ENCODE assay signal across 8 cellular contexts in the genomic region with DNA sequence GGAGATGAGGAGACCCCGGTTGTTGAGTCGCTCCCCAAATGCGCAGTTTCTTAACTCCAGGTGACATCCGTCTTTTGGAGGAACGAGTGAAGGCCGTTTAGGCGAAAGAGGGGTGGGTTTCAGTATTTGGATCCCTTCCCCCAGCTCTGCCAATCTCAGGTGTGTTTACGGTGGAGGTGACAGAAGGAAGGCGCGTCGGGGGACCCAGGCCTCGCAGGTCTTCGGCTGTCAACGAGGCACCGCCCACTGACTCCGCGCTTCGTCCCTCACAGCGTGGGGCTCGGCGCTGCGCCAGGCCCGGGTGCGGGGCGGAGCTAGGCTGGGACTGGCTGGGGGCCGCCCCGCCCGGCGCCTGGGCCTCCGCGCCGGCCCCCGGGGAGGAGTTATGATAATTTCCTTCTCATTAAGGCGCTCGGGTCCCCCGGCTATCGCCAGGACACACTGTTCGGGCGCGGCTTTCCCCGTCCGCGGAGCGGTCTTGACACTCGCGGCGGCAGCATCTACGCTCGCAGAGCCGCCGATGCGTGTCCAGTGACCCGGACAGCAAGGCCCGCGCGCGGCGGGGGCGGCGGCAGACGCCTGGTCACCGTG. TPM values are rescaled to one million over a fixed set of nuclear protein-coding genes. Genes with fewer than 3 reads are reported as not detected.
DNase-seq lines count a peak whose midpoint lies in the region; ATAC-seq and TF ChIP-seq lines count a peak whose summit lies in the region.

Gene TFAP2C (plus strand): TSS at position 434 of the 591 bp plus-strand sequence. CDS start 239 bp downstream, outside the sequence.

- peaks cover 5% of the 10 kb centered on the region for H3K27me3 ChIP-seq in trophoblast cell (ENCODE audit: insufficient read depth, low read length)

- H3K9me3 Mint-ChIP-seq in IgD-negative memory B cell: no peaks in the 10 kb centered on the region

- peaks cover 11 to 12% of the 10 kb centered on the region in 2 experiments for H3K36me3 ChIP-seq in trophoblast cell (ENCODE audit: control insufficient read depth in 1 of 2, insufficient read depth in 2 of 2, low read length in 2 of 2)
- H3K36me3 ChIP-seq in OCI-LY7 (ENCODE audit: insufficient read depth, low read length): no peaks in the 10 kb centered on the region

- H3K4me1 ChIP-seq in trophoblast cell (ENCODE audit: control insufficient read depth in 1 of 2, insufficient read depth in 2 of 2, low read length in 2 of 2): peaks cover 34 to 42% of the 10 kb centered on the region in 2 experiments
- no peaks in the 10 kb centered on the region for H3K4me1 ChIP-seq in OCI-LY7 (ENCODE audit: insufficient read depth, low read length, poor library complexity, severe bottlenecking)

- H3K9me2 ChIP-seq in OCI-LY7 (ENCODE audit: insufficient read depth, low read length): no peaks in the 10 kb centered on the region

- H3K9me3 ChIP-seq in trophoblast cell (ENCODE audit: insufficient read depth, low read depth, low read length) (no peaks in the 10 kb centered on the region), OCI-LY7 (ENCODE audit: low read length) (no peaks in the 10 kb centered on the region)

- CTCF ChIA-PET in OCI-LY7 (lab: Charles Lee; ENCODE audit: unreplicated experiment): no interaction called here

- peak within 1 kb of the TSS; percentile 93 for H4K91ac ChIP-seq in trophoblast cell (ENCODE audit: low read depth, low read length)

- H4K20me1 ChIP-seq in OCI-LY7 (ENCODE audit: insufficient read depth, low read length): no peaks in the 10 kb centered on the region

- H3K27ac ChIP-seq in trophoblast cell (ENCODE audit: low read depth, low read length) (peak within 1 kb of the TSS; percentile 70), OCI-LY7 (ENCODE audit: low read depth, low read length, poor library complexity, severe bottlenecking) (no peak within 1 kb of the TSS)

- H3K79me2 ChIP-seq in trophoblast cell (ENCODE audit: control insufficient read depth, insufficient read depth, low read length, poor library complexity): peaks cover 25% of the 10 kb centered on the region
- H3K79me2 ChIP-seq in OCI-LY7 (ENCODE audit: insufficient read depth, low read depth, low read length): no peaks in the 10 kb centered on the region

- peak within 1 kb of the TSS; percentile 92 for H3K14ac ChIP-seq in trophoblast cell (ENCODE audit: low read length)

- POLR2A ChIA-PET in OCI-LY7 (lab: Charles Lee): no interaction called here

- intact Hi-C loops in OCI-LY7 (cut with micrococcal nuclease; ENCODE audit: unreplicated experiment): no loop called here

- H2BK120ac ChIP-seq in trophoblast cell (ENCODE audit: insufficient read depth, low read length, poor library complexity): peak within 1 kb of the TSS; percentile 91

- peaks cover 43% of the 10 kb centered on the region for H3K79me1 ChIP-seq in trophoblast cell (ENCODE audit: low read length)

- peak within 1 kb of the TSS; percentile 94 for H3K4ac ChIP-seq in trophoblast cell (ENCODE audit: low read depth, low read length)

- DNase-seq in DMS153 (lab: John Stamatoyannopoulos, UW) (peak; percentile 50), foreskin melanocyte (peak; percentile 73), trophoblast cell (peak; percentile 93 to 96), OCI-LY7 (ENCODE audit: low spot score) (no peak)
- peak; percentile 67 for DNase-seq in activated CD8-positive, alpha-beta memory T cell treated with anti-CD3 and anti-CD28 coated beads, Interleukin-2, amount 50 U/mL, for 48 hours

- no CpG with 5 or more reads among the region's 62 CpGs for WGBS in trophoblast cell (ENCODE audit: extremely low coverage, insufficient coverage, insufficient read length)

- H4K8ac ChIP-seq in trophoblast cell (ENCODE audit: low read depth, low read length): peak within 1 kb of the TSS; percentile 81

- H3K4me2 ChIP-seq in trophoblast cell (ENCODE audit: low read length) (peak within 1 kb of the TSS; percentile 89), OCI-LY7 (ENCODE audit: low read length) (no peak within 1 kb of the TSS)

- no peak within 1 kb of the TSS for H3K23ac ChIP-seq in trophoblast cell (ENCODE audit: low read length)

- H2AK5ac ChIP-seq in trophoblast cell (ENCODE audit: low read length): peak within 1 kb of the TSS; percentile 75

- peaks cover 60% of the 10 kb centered on the region for H3K27me3 Mint-ChIP-seq in IgD-negative memory B cell

- peak within 1 kb of the TSS; percentile 92 for H2BK5ac ChIP-seq in trophoblast cell (ENCODE audit: low read depth, low read length, poor library complexity)

- peak within 1 kb of the TSS; percentile 82 for H3K9ac ChIP-seq in trophoblast cell (ENCODE audit: low read length)

- H3K18ac ChIP-seq in trophoblast cell (ENCODE audit: low read length): peak within 1 kb of the TSS; percentile 94

- H4K12ac ChIP-seq in trophoblast cell (ENCODE audit: low read depth, low read length): peak within 1 kb of the TSS; percentile 88

- peaks cover 0 to 6% (median 4%) of the 10 kb centered on the region in 3 donors for H3K4me1 Mint-ChIP-seq in IgD-negative memory B cell

- peak within 1 kb of the TSS in 3 of 4 donors; percentile 41 to 51 (median 45) for H3K4me3 Mint-ChIP-seq in IgD-negative memory B cell

- no peak within 1 kb of the TSS for H3K27ac Mint-ChIP-seq in IgD-negative memory B cell

- H3K4me3 ChIP-seq in trophoblast cell (ENCODE audit: low read depth, low read length): peak within 1 kb of the TSS; percentile 86
- H3K4me3 ChIP-seq in OCI-LY7 (ENCODE audit: low read depth, low read length, poor library complexity, severe bottlenecking): no peak within 1 kb of the TSS

- BruUV-seq in OCI-LY7 (replicated peaks; lab: Mats Ljungman, UMichigan): no TSS peak

- ATAC-seq in HG02588 (IDR thresholded peaks at IDR 0.05; ENCODE audit: unreplicated experiment): no peak
- ATAC-seq in GM21526 (IDR thresholded peaks at IDR 0.05; ENCODE audit: low FRiP score, unreplicated experiment): no peak

- H2AFZ ChIP-seq in trophoblast cell (ENCODE audit: insufficient read depth, low read length, poor library complexity) (peak within 1 kb of the TSS; percentile 73), OCI-LY7 (ENCODE audit: low read length) (no peak within 1 kb of the TSS)

- H3K36me3 Mint-ChIP-seq in IgD-negative memory B cell: no peaks in the 10 kb centered on the region

- no peak for TF ChIP-seq CTCF in OCI-LY7 (conservative IDR thresholded peaks at IDR 0.05; ENCODE audit: low read length)

- H2BK12ac ChIP-seq in trophoblast cell (ENCODE audit: low read length): peak within 1 kb of the TSS; percentile 81

RNA-seq across cellular contexts. Expression of gene TFAP2C, which starts in this region (rescaled TPM):
- polyA plus RNA-seq in IgD-negative memory B cell: not detected
- polyA plus RNA-seq in trophoblast cell (2013): 278 and 294 TPM in 2 replicates
- not detected in 2 replicates for total RNA-seq in OCI-LY7 (2014; rRNA removed; shearing (Covaris generic))
- total RNA-seq in OCI-LY7 (2022): not detected in 2 replicates
